Comparison of ENCODE assay signal across 8 cellular contexts in the genomic region with DNA sequence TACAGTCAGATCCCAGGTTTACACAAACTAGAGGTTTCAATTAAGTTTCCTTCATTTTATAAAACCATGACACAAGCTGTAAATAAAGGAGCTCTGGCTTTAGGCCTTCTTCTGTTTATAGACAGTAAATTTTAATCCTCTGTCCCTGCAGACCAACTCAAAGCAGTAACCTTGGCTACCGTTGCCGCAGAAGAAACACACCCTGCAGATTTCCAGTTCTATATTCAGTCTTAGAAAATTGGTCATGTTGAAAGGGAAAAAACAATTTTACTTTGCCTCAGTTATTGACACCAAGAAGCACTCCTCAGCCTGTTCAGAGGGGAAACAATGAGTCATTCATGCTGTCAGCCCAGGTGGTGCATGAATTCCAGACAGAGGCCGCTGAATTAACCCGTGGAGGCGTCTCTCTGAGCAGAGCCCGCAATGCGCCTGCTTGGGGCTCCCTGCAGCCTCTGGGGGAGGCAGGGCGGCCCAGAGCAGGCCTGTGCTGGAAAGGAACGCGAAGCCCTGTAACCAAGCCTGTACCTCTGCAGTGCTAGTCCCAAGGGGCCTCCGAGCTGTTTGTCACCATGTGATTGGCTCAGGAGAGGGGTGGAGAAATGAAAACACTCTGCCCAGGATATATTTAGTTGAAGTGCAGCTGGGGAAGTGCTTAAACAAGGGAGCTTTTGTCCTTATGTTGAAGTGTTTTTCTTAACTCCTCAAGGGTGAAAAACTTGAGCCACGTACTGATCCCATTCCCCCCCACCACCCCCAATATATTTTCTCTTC.
A peak's percentile ranks its signal among the peaks of the same experiment; 100 is the strongest.
DNase-seq lines count a peak whose midpoint lies in the region; ATAC-seq, FAIRE-seq and TF ChIP-seq lines count a peak whose summit lies in the region.

No MANE protein-coding gene starts in this region.

- ATAC-seq in HG02840 (IDR thresholded peaks at IDR 0.05; ENCODE audit: low FRiP score, unreplicated experiment) (peak; percentile 97), heart right ventricle (peak; percentile 96 to 99 (median 98))

- 0% methylated on average over 12 of the region's 12 CpGs for WGBS in adipose tissue, 3 donors
- WGBS in heart right ventricle, 2 donors, result 0 to 1% methylated on average over 12 of the region's 12 CpGs
- WGBS in prostate gland, result under 1% methylated on average over 12 of the region's 12 CpGs
- WGBS in urinary bladder, result under 1% methylated on average over 12 of the region's 12 CpGs

- H3K27ac ChIP-seq in adipose tissue (ENCODE audit: low read depth, low read length) (peak overlapping the region; percentile 46), heart right ventricle (peak overlapping the region; percentile 81 to 97 (median 92)), prostate gland (peak overlapping the region; percentile 89 to 91), urinary bladder (ENCODE audit: low read depth) (peak overlapping the region; percentile 88)

- H3K9me3 ChIP-seq in heart right ventricle (no peaks in the 10 kb centered on the region), prostate gland (no peaks in the 10 kb centered on the region)

- peak; percentile 98 for FAIRE-seq in GM12892 (lab: Jason Lieb, UNC)

- H3K4me1 ChIP-seq in heart right ventricle, result peaks cover 14 to 50% (median 40%) of the 10 kb centered on the region in 9 donors
- H3K4me1 ChIP-seq in prostate gland (replicated peaks), result peaks cover 19% of the 10 kb centered on the region
- H3K4me1 ChIP-seq in urinary bladder (ENCODE audit: insufficient read depth), result no peaks in the 10 kb centered on the region

- TF ChIP-seq POLR2A in GM12892 (IDR thresholded peaks at IDR 0.05; ENCODE audit: low read depth, low read length) (peak; percentile 83), prostate gland (IDR thresholded peaks at IDR 0.05) (peak; percentile 79)

- H3K27me3 ChIP-seq in heart right ventricle, result no peaks in the 10 kb centered on the region
- no peaks in the 10 kb centered on the region for H3K27me3 ChIP-seq in prostate gland (replicated peaks; ENCODE audit: insufficient read depth)

- TF ChIP-seq CTCF in heart right ventricle (IDR thresholded peaks at IDR 0.05) (peak in 1 of 9 donors; percentile 10), prostate gland (IDR thresholded peaks at IDR 0.05) (peak in 2 of 4 experiments; percentile 1 to 5)

- intact Hi-C loops in heart right ventricle (cut with DNase I) (loop anchor here in 8 of 10 donors (1.0 to 5.0 kb wide), 8 partner anchors 11 to 51 kb away; no protein-coding TSS in a partner anchor), prostate gland (cut with DNase I) (loop anchor here (2.0 kb wide), 2 partner anchors 23 to 51 kb away; no protein-coding TSS in a partner anchor)

- DNase-seq in GM12892 (ENCODE audit: insufficient read length) (peak; percentile 67), NCI-H1436 (lab: John Stamatoyannopoulos, UW) (peak; percentile 99), SW480 (ENCODE audit: low spot score) (peak; percentile 99), heart right ventricle (peak; percentile 91 to 96), prostate gland (ENCODE audit: low spot score) (peak; percentile 95)

- H3K4me3 ChIP-seq in heart right ventricle, result peak overlapping the region; percentile 0 to 51 (median 34)
- H3K4me3 ChIP-seq in prostate gland, result peak overlapping the region; percentile 16 to 33
- H3K4me3 ChIP-seq in urinary bladder (ENCODE audit: low read depth, low read length), result peak overlapping the region; percentile 20

- H3K36me3 ChIP-seq in heart right ventricle (no peaks in the 10 kb centered on the region), prostate gland (no peaks in the 10 kb centered on the region), urinary bladder (ENCODE audit: insufficient read depth) (no peaks in the 10 kb centered on the region)

Comparison
In these comparisons a context has a peak if more than half of its experiments do, and no peak if none do; other contexts are left out.
1. Peak in every context shown above with its lines: DNase-seq, ATAC-seq, H3K4me3 ChIP-seq and H3K27ac ChIP-seq.